In genomic region chr1:113029822-113030221, GRCh38 we compare ENCODE assay signal across 1 cellular context.
TF ChIP-seq lines count a peak whose summit lies in the region.

No MANE protein-coding gene starts in this region.

TF ChIP-seq in GM23338, 12 proteins besides CTCF, POLR2A, EP300 and RAD21:
- no peak for TF ChIP-seq ETS1 (IDR thresholded peaks at IDR 0.05)
- TF ChIP-seq ZNF114 (CRISPR knock-in tag; IDR thresholded peaks at IDR 0.05) = no peak
- no peak for TF ChIP-seq ZNF462 (CRISPR knock-in tag; IDR thresholded peaks at IDR 0.05)
- no peak for TF ChIP-seq NANOG (IDR thresholded peaks at IDR 0.05; ENCODE audit: borderline replicate concordance)
- TF ChIP-seq CREB1 (CRISPR knock-in tag; IDR thresholded peaks at IDR 0.05; ENCODE audit: low read depth) = no peak
- no peak for TF ChIP-seq STAT1 (IDR thresholded peaks at IDR 0.05; ENCODE audit: unreplicated experiment)
- TF ChIP-seq ZNF331 (CRISPR knock-in tag; IDR thresholded peaks at IDR 0.05; ENCODE audit: low read depth) = no peak
- TF ChIP-seq JUNB (IDR thresholded peaks at IDR 0.05; ENCODE audit: unreplicated experiment) = no peak
- no peak for TF ChIP-seq EZH2 (IDR thresholded peaks at IDR 0.05; ENCODE audit: low read depth, unreplicated experiment)
- no peak for TF ChIP-seq EZH2phosphoT487 (IDR thresholded peaks at IDR 0.05; ENCODE audit: unreplicated experiment)
- no peak for TF ChIP-seq POLR2AphosphoS5 (IDR thresholded peaks at IDR 0.05; ENCODE audit: low read depth)
- TF ChIP-seq REST (IDR thresholded peaks at IDR 0.05; ENCODE audit: unreplicated experiment) = no peak
